Comparison of ENCODE assay signal across 8 cellular contexts in genomic region chr15:73982251-73982962, GRCh38. TPM values are rescaled to one million over a fixed set of nuclear protein-coding genes. Genes with fewer than 3 reads are reported as not detected.
DNase-seq lines count a peak whose midpoint lies in the region; ATAC-seq lines count a peak whose summit lies in the region.

No MANE protein-coding gene starts in this region.

- intact Hi-C loops in left colon (cut with DNase I, micrococcal nuclease) = no loop called here

- ATAC-seq in left colon = peak; percentile 40
- peak; percentile 74 for ATAC-seq in stimulated activated naive CD8-positive, alpha-beta T cell treated with anti-CD3 and anti-CD28 coated beads, Interleukin-15, Interleukin-2, amounts not matched to agents 100 U/mL and 50 U/mL, for 24 hours
- ATAC-seq in HG03342 (IDR thresholded peaks at IDR 0.05; ENCODE audit: unreplicated experiment) = no peak
- no peak for ATAC-seq in GM21723 (IDR thresholded peaks at IDR 0.05; ENCODE audit: unreplicated experiment)

- DNase-seq in GM03348 (ENCODE audit: low spot score) = peak; percentile 89
- peak; percentile 8 for DNase-seq in NCI-H1694 treated with DMSO at 0.1 percent for 48 hours (lab: John Stamatoyannopoulos, UW)
- peak; percentile 97 for DNase-seq in astrocyte of the hippocampus (ENCODE audit: low read depth, low spot score)
- DNase-seq in left colon = peak; percentile 60 to 68
- peak; percentile 62 for DNase-seq in stimulated activated naive CD8-positive, alpha-beta T cell treated with anti-CD3 and anti-CD28 coated beads, Interleukin-15, Interleukin-2, amounts not matched to agents 100 U/mL and 50 U/mL, for 24 hours
- no peak for DNase-seq in NCI-H774 (lab: John Stamatoyannopoulos, UW)

RNA-seq across cellular contexts. Expression of gene STOML1, which starts 9.7 kb away (rescaled TPM):
- total RNA-seq in left colon = 10 to 100 TPM; 10.9 to 15.4 TPM

RNA-seq across cellular contexts. Expression of gene PML, which starts 12.1 kb away (rescaled TPM):
- 10 to 100 TPM; 26.6 to 28.5 TPM for total RNA-seq in left colon

RNA-seq across cellular contexts. Expression of gene LOXL1, which starts 56.1 kb away (rescaled TPM):
- total RNA-seq in left colon = 1 to 10 TPM; 2.0 to 2.5 TPM

Comparison
In these comparisons a context has a peak if more than half of its experiments do, and no peak if none do; other contexts are left out.
1. ATAC-seq: peak in left colon (single experiment) and stimulated activated naive CD8-positive, alpha-beta T cell treated with anti-CD3 and anti-CD28 coated beads, Interleukin-15, Interleukin-2, amounts not matched to agents 100 U/mL and 50 U/mL, for 24 hours (single experiment); none in HG03342 (single experiment) and GM21723 (single experiment).